20 cellular contexts compared by ENCODE assay signal in the genomic region with DNA sequence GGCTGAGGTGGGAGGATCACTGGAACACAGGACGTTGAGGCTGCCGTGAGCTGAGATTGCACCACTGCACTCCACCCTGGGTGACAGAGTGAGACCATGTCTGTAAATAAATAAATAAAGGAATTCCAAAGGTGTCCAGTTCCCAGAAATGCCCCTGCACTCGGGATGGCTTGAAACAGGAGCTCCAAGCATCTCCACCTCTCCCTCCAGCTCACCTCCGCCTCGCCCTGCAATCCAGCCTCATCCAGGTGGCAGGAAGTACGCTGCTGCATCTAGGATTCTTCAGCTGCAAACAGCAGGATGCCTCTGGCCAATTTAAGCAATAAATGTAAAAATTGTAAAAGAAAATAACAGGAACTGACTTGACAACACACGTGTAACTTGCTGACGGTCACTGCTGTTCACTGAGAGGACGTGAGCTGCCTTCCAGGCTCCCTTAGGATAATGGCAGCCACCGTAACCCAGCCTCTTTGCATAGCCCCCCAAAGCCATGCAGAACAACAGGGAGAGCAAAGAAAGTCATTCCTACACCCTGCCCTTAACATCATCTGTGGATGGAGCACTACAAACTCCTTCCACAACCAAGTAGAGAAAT. TPM values are rescaled to one million over a fixed set of nuclear protein-coding genes. Genes with fewer than 3 reads are reported as not detected.
A peak's percentile ranks its signal among the peaks of the same experiment; 100 is the strongest.
DNase-seq lines count a peak whose midpoint lies in the region; ATAC-seq, FAIRE-seq and TF ChIP-seq lines count a peak whose summit lies in the region.
"Had no signal": no experiment of that assay in that cellular context is flagged by ENCODE, and none has a peak within 500 bp of the region (broad histone marks: within the 10 kb centered on the region; RNA-seq: fewer than 3 reads in every experiment).

No MANE protein-coding gene starts in this region.

- H3K9me3 Mint-ChIP-seq in activated naive CD8-positive, alpha-beta T cell treated with anti-CD3 and anti-CD28 coated beads, Interleukin-2, amount 10 ng/mL, durations not matched to agents 7 days and 5 days: peaks cover 3% of the 10 kb centered on the region
- H3K9me3 Mint-ChIP-seq in activated naive CD8-positive, alpha-beta T cell treated with anti-CD3 and anti-CD28 coated beads, Interleukin-2, amount 50 U/mL, for 24 hours: peaks cover 4% of the 10 kb centered on the region

- H3K27me3 ChIP-seq in WERI-Rb-1 (ENCODE audit: insufficient read depth, low read depth, severe bottlenecking): no peaks in the 10 kb centered on the region
- H3K27me3 ChIP-seq in thymus (ENCODE audit: control insufficient read depth, insufficient read depth): peaks cover 25% of the 10 kb centered on the region
- H3K27me3 ChIP-seq in gastroesophageal sphincter: peaks cover 53% of the 10 kb centered on the region
- peaks cover 3 to 34% of the 10 kb centered on the region in 2 experiments for H3K27me3 ChIP-seq in HepG2 (ENCODE audit: control insufficient read depth in 1 of 2, insufficient read depth in 2 of 2, low read length in 2 of 2)

- no peak for TF ChIP-seq EP300 in gastroesophageal sphincter (IDR thresholded peaks at IDR 0.05)
- TF ChIP-seq EP300 in HepG2 (IDR thresholded peaks at IDR 0.05; ENCODE audit: low read depth in 2 of 2, low read length in 2 of 2): no peak
- no peak for TF ChIP-seq EP300 in HepG2 (CRISPR knock-in tag; IDR thresholded peaks at IDR 0.05; ENCODE audit: borderline replicate concordance)

- H3K4me2 ChIP-seq in HepG2 (ENCODE audit: low read depth, low read length): no peak overlapping the region

- peaks cover 9% of the 10 kb centered on the region for H3K9me3 ChIP-seq in WERI-Rb-1 (ENCODE audit: severe bottlenecking)
- no peaks in the 10 kb centered on the region for H3K9me3 ChIP-seq in thymus (ENCODE audit: control insufficient read depth)
- peaks cover 0 to 25% (median 0%) of the 10 kb centered on the region in 3 donors for H3K9me3 ChIP-seq in gastroesophageal sphincter
- peaks cover 17% of the 10 kb centered on the region for H3K9me3 ChIP-seq in HepG2 (ENCODE audit: low read length)

- WGBS in thymus: 77% methylated on average over 10 of the region's 10 CpGs
- 61 to 75% methylated on average over 4 to 5 of the region's 10 CpGs for WGBS in gastroesophageal sphincter (ENCODE audit: low coverage in 1 of 2), 2 donors
- WGBS in HepG2 (ENCODE audit: low lambda C conversion rate): 13% methylated on average over 10 of the region's 10 CpGs

- H3K27me3 Mint-ChIP-seq in activated naive CD8-positive, alpha-beta T cell treated with anti-CD3 and anti-CD28 coated beads, Interleukin-2, amount 10 ng/mL, durations not matched to agents 7 days and 5 days: peaks cover 40% of the 10 kb centered on the region
- peaks cover 23% of the 10 kb centered on the region for H3K27me3 Mint-ChIP-seq in activated naive CD8-positive, alpha-beta T cell treated with anti-CD3 and anti-CD28 coated beads, Interleukin-2, amount 50 U/mL, for 24 hours

- CTCF ChIA-PET in HepG2 (lab: Yijun Ruan, JAX; ENCODE audit: low intra/inter-chr PET ratio, low total read pairs): no interaction called here

- H4K20me1 ChIP-seq in HepG2 (ENCODE audit: insufficient read depth, low read length): no peaks in the 10 kb centered on the region; the same call in 1 of the 2 replicates

- TF ChIP-seq POLR2A in gastroesophageal sphincter (IDR thresholded peaks at IDR 0.05): no peak
- TF ChIP-seq POLR2A in HepG2 (IDR thresholded peaks at IDR 0.05; ENCODE audit: insufficient read depth in 1 of 2, low read depth in 2 of 2, low read length in 2 of 2): no peak

- H3K9ac ChIP-seq in HepG2 (ENCODE audit: insufficient read depth, low read depth, low read length): no peak overlapping the region

- H3K4me1 ChIP-seq in thymus (ENCODE audit: control insufficient read depth, insufficient read depth, low read length) (peaks cover 9% of the 10 kb centered on the region), gastroesophageal sphincter (peaks cover 0 to 11% (median 6%) of the 10 kb centered on the region in 3 donors), HepG2 (ENCODE audit: insufficient read depth, low read length) (no peaks in the 10 kb centered on the region; the same call in 1 of the 2 replicates)

- no peak overlapping the region for H3K4me3 Mint-ChIP-seq in activated naive CD8-positive, alpha-beta T cell treated with anti-CD3 and anti-CD28 coated beads, Interleukin-2, amount 10 ng/mL, durations not matched to agents 7 days and 5 days
- H3K4me3 Mint-ChIP-seq in activated naive CD8-positive, alpha-beta T cell treated with anti-CD3 and anti-CD28 coated beads, Interleukin-2, amount 50 U/mL, for 24 hours: no peak overlapping the region
- H3K4me3 Mint-ChIP-seq: CD8-positive, alpha-beta memory T cell; HFFc6 had no signal

- intact Hi-C loops in HepG2 (cut with micrococcal nuclease; ENCODE audit: unreplicated experiment): no loop called here

- H3K4me1 Mint-ChIP-seq in activated naive CD8-positive, alpha-beta T cell treated with anti-CD3 and anti-CD28 coated beads, Interleukin-2, amount 10 ng/mL, durations not matched to agents 7 days and 5 days: peaks cover 2% of the 10 kb centered on the region
- H3K4me1 Mint-ChIP-seq in activated naive CD8-positive, alpha-beta T cell treated with anti-CD3 and anti-CD28 coated beads, Interleukin-2, amount 50 U/mL, for 24 hours: peaks cover 4% of the 10 kb centered on the region

- TF ChIP-seq CTCF in WERI-Rb-1 (IDR thresholded peaks at IDR 0.05; ENCODE audit: low read depth, low read length) (no peak), gastroesophageal sphincter (IDR thresholded peaks at IDR 0.05) (no peak), HepG2 (CRISPR knock-in tag; IDR thresholded peaks at IDR 0.05) (no peak)

- H3K4me3 ChIP-seq in WERI-Rb-1 (ENCODE audit: low read depth, low read length) (no peak overlapping the region), thymus (ENCODE audit: low read length) (no peak overlapping the region), gastroesophageal sphincter (no peak overlapping the region), HepG2 (replicated peaks in 1 of 3; ENCODE audit: insufficient read depth in 1 of 3, low read depth in 2 of 3, low read length in 3 of 3) (no peak overlapping the region)
- H3K4me3 ChIP-seq: K562 had no signal

- peak; percentile 4 for DNase-seq in activated naive CD8-positive, alpha-beta T cell treated with anti-CD3 and anti-CD28 coated beads, Interleukin-2, amount 10 ng/mL, durations not matched to agents 7 days and 5 days
- DNase-seq in activated naive CD8-positive, alpha-beta T cell treated with anti-CD3 and anti-CD28 coated beads, Interleukin-2, amount 50 U/mL, for 24 hours: no peak
- DNase-seq in WERI-Rb-1: peak; percentile 7
- peak; percentile 26 for DNase-seq in left kidney (ENCODE audit: low read depth, low spot score)
- DNase-seq in NCI-H345 treated with DMSO at 0.1 percent for 48 hours (lab: John Stamatoyannopoulos, UW; ENCODE audit: unreplicated experiment): no peak
- DNase-seq in HepG2 (ENCODE audit: low spot score): no peak
- DNase-seq: C1 segment of cervical spinal cord; CD8-positive, alpha-beta memory T cell; DMS79; HFFc6; NCI-H1930; NCI-H226; NCI-H526 treated with DMSO at 0.1 percent for 48 hours had no signal

- no peaks in the 10 kb centered on the region for H3K36me3 Mint-ChIP-seq in activated naive CD8-positive, alpha-beta T cell treated with anti-CD3 and anti-CD28 coated beads, Interleukin-2, amount 10 ng/mL, durations not matched to agents 7 days and 5 days
- H3K36me3 Mint-ChIP-seq in activated naive CD8-positive, alpha-beta T cell treated with anti-CD3 and anti-CD28 coated beads, Interleukin-2, amount 50 U/mL, for 24 hours (ENCODE audit: low read depth): no peaks in the 10 kb centered on the region
- H3K36me3 Mint-ChIP-seq: CD8-positive, alpha-beta memory T cell had no signal

- in situ Hi-C loops in HepG2 (cut with HindIII; ENCODE audit: extremely low pct_ligation_motif_present, low pct_unique_long_range_greater_than_20kb): loop anchor here (10.0 kb wide), 1 partner anchor 393 kb away; no protein-coding TSS in a partner anchor

- BruUV-seq in HepG2 (replicated peaks; lab: Mats Ljungman, UMichigan): no TSS peak

- H3K27ac ChIP-seq in WERI-Rb-1: no peak overlapping the region
- peak overlapping the region; percentile 18 for H3K27ac ChIP-seq in thymus (ENCODE audit: low read depth)
- H3K27ac ChIP-seq in gastroesophageal sphincter: no peak overlapping the region
- H3K27ac ChIP-seq in HepG2 (ENCODE audit: extremely low read length, insufficient read depth, low read length): no peak overlapping the region

- TF ChIP-seq RAD21 in HepG2 (CRISPR knock-in tag; IDR thresholded peaks at IDR 0.05): no peak

- no peak overlapping the region for H2AFZ ChIP-seq in HepG2 (ENCODE audit: low read length)

- POLR2A ChIA-PET in activated naive CD8-positive, alpha-beta T cell treated with anti-CD3 and anti-CD28 coated beads, Interleukin-2, amount 10 ng/mL, durations not matched to agents 7 days and 5 days (lab: Charles Lee): no interaction called here
- POLR2A ChIA-PET in HepG2 (lab: Yijun Ruan, JAX): no interaction called here

- H3K79me2 ChIP-seq in HepG2 (ENCODE audit: insufficient read depth, low read length): no peaks in the 10 kb centered on the region

- FAIRE-seq in HepG2 (lab: Jason Lieb, UNC): no peak
- FAIRE-seq: H54, K562 had no signal

- H3K27ac Mint-ChIP-seq in activated naive CD8-positive, alpha-beta T cell treated with anti-CD3 and anti-CD28 coated beads, Interleukin-2, amount 10 ng/mL, durations not matched to agents 7 days and 5 days: no peak overlapping the region
- H3K27ac Mint-ChIP-seq in activated naive CD8-positive, alpha-beta T cell treated with anti-CD3 and anti-CD28 coated beads, Interleukin-2, amount 50 U/mL, for 24 hours: no peak overlapping the region
- H3K27ac Mint-ChIP-seq: HFFc6 had no signal

- no peak for ATAC-seq in activated naive CD8-positive, alpha-beta T cell treated with anti-CD3 and anti-CD28 coated beads, Interleukin-2, amount 10 ng/mL, durations not matched to agents 7 days and 5 days (ENCODE audit: low read depth)
- ATAC-seq in activated naive CD8-positive, alpha-beta T cell treated with anti-CD3 and anti-CD28 coated beads, Interleukin-2, amount 50 U/mL, for 24 hours: no peak
- ATAC-seq in gastroesophageal sphincter: no peak
- no peak for ATAC-seq in HepG2
- ATAC-seq: K562, Panc1, Right ventricle myocardium inferior had no signal

- no peaks in the 10 kb centered on the region for H3K36me3 ChIP-seq in WERI-Rb-1
- H3K36me3 ChIP-seq in thymus (ENCODE audit: control insufficient read depth, insufficient read depth): no peaks in the 10 kb centered on the region
- no peaks in the 10 kb centered on the region for H3K36me3 ChIP-seq in gastroesophageal sphincter
- no peaks in the 10 kb centered on the region for H3K36me3 ChIP-seq in HepG2 (replicated peaks in 1 of 2; ENCODE audit: control insufficient read depth in 1 of 2, insufficient read depth in 2 of 2, low read length in 2 of 2)

RNA-seq across cellular contexts. Expression of a gene that starts 11.4 kb away (rescaled TPM):
- total RNA-seq in activated naive CD8-positive, alpha-beta T cell treated with anti-CD3 and anti-CD28 coated beads, Interleukin-2, amount 10 ng/mL, durations not matched to agents 7 days and 5 days: under 1 TPM; 0.14 to 0.44 TPM
- 0.27 TPM for polyA plus RNA-seq in thymus
- total RNA-seq in gastroesophageal sphincter: not detected
- total RNA-seq in HepG2 (2016; rRNA removed; fragmentation: Illumina TruSeq; extraction: Trizol): not detected in 2 replicates
- total RNA-seq in HepG2 (2016; cell fraction: cytosol; rRNA removed; fragmentation: Illumina TruSeq; extraction: Trizol; ENCODE audit: low read depth): not detected in 2 replicates
- total RNA-seq in HepG2 (2016; cell fraction: insoluble cytoplasmic fraction; rRNA removed; fragmentation: Illumina TruSeq; extraction: Trizol): not detected in 2 replicates
- total RNA-seq in HepG2 (2016; cell fraction: membrane; rRNA removed; fragmentation: Illumina TruSeq; extraction: Trizol): not detected in 2 replicates
- not detected in 2 replicates for total RNA-seq in HepG2 (2016; cell fraction: nucleus; rRNA removed; fragmentation: Illumina TruSeq; extraction: Trizol)
- polyA plus RNA-seq in HepG2 (2011; rRNA removed): not detected in 2 replicates
- polyA plus RNA-seq in HepG2 (2011; cell fraction: cytosol; rRNA removed): not detected in 2 replicates
- not detected in 2 replicates for polyA plus RNA-seq in HepG2 (2011; cell fraction: nucleus; rRNA removed)
- polyA plus RNA-seq in HepG2 (2012): not detected in 2 replicates
- not detected in 2 replicates for polyA plus RNA-seq in HepG2 (2016; cell fraction: cytosol; fragmentation: Illumina TruSeq; extraction: Trizol; ENCODE audit: low read depth)
- not detected in 2 replicates for polyA plus RNA-seq in HepG2 (2016; cell fraction: insoluble cytoplasmic fraction; fragmentation: Illumina TruSeq; extraction: Trizol; ENCODE audit: low read depth)
- polyA plus RNA-seq in HepG2 (2016; cell fraction: membrane; fragmentation: Illumina TruSeq; extraction: Trizol; ENCODE audit: low read depth): not detected in 2 replicates
- polyA plus RNA-seq in HepG2 (2016; cell fraction: nucleus; fragmentation: Illumina TruSeq; extraction: Trizol; ENCODE audit: insufficient read depth, low read depth): not detected in 2 replicates
- polyA minus RNA-seq in HepG2 (2011; rRNA and poly(A)+ RNA removed; ENCODE audit: low replicate concordance): 0.09 TPM in 1 of 2 replicates, not detected in the other
- not detected in 2 replicates for polyA minus RNA-seq in HepG2 (2011; cell fraction: cytosol; rRNA and poly(A)+ RNA removed)
- polyA minus RNA-seq in HepG2 (2011; cell fraction: nucleus; rRNA and poly(A)+ RNA removed): not detected in 2 replicates
- total RNA-seq: CD8-positive, alpha-beta memory T cell; Right ventricle myocardium inferior; SK-MEL-5 had no signal
- polyA plus RNA-seq: K562 had no signal

Comparison
In these comparisons a context has a peak if more than half of its experiments do, and no peak if none do; other contexts are left out.
1. DNase-seq: peak in activated naive CD8-positive, alpha-beta T cell treated with anti-CD3 and anti-CD28 coated beads, Interleukin-2, amount 10 ng/mL, durations not matched to agents 7 days and 5 days (single experiment), WERI-Rb-1 (single experiment) and left kidney (single experiment); none in activated naive CD8-positive, alpha-beta T cell treated with anti-CD3 and anti-CD28 coated beads, Interleukin-2, amount 50 U/mL, for 24 hours (single experiment), NCI-H345 treated with DMSO at 0.1 percent for 48 hours (single experiment) and HepG2 (single experiment).